Comparison of ENCODE assay signal across 2 cellular contexts in the genomic region with DNA sequence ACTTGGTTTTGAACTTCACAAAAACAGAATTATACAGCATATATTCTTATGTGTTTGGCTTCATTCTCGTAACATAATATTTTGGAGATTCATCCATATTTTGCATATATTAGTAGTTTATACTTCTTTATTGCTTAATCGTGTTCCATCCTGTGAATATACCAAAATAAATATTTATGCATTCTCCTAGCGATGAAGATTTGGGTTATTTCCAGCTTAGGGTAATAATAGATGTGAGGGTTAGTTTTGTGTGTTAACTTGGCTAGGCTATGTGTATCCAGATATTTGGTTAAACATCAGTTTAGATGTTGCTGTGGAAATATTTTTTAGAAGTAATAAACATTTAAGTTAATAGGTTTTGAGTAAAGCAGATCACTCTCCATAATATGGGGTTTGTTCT.
TF ChIP-seq lines count a peak whose summit lies in the region.

No MANE protein-coding gene starts in this region.

TF ChIP-seq in liver, 16 proteins besides CTCF, POLR2A, EP300 and RAD21:
- TF ChIP-seq FOXA2 (IDR thresholded peaks at IDR 0.05) (no peak), NR2F2 (IDR thresholded peaks at IDR 0.05) (no peak), TAF1 (conservative IDR thresholded peaks at IDR 0.05) (no peak), HNF4G (IDR thresholded peaks at IDR 0.05) (no peak), YY1 (IDR thresholded peaks at IDR 0.05) (no peak), GABPA (IDR thresholded peaks at IDR 0.05 in 1 of 2, conservative IDR thresholded peaks at IDR 0.05 in 1 of 2) (no peak), HNF4A (conservative IDR thresholded peaks at IDR 0.05) (no peak), EGR1 (IDR thresholded peaks at IDR 0.05; ENCODE audit: low read depth in 2 of 2) (no peak), SP1 (IDR thresholded peaks at IDR 0.05) (no peak), FOXA1 (IDR thresholded peaks at IDR 0.05) (no peak), JUND (IDR thresholded peaks at IDR 0.05) (no peak)
- TF ChIP-seq, protein P1, sequence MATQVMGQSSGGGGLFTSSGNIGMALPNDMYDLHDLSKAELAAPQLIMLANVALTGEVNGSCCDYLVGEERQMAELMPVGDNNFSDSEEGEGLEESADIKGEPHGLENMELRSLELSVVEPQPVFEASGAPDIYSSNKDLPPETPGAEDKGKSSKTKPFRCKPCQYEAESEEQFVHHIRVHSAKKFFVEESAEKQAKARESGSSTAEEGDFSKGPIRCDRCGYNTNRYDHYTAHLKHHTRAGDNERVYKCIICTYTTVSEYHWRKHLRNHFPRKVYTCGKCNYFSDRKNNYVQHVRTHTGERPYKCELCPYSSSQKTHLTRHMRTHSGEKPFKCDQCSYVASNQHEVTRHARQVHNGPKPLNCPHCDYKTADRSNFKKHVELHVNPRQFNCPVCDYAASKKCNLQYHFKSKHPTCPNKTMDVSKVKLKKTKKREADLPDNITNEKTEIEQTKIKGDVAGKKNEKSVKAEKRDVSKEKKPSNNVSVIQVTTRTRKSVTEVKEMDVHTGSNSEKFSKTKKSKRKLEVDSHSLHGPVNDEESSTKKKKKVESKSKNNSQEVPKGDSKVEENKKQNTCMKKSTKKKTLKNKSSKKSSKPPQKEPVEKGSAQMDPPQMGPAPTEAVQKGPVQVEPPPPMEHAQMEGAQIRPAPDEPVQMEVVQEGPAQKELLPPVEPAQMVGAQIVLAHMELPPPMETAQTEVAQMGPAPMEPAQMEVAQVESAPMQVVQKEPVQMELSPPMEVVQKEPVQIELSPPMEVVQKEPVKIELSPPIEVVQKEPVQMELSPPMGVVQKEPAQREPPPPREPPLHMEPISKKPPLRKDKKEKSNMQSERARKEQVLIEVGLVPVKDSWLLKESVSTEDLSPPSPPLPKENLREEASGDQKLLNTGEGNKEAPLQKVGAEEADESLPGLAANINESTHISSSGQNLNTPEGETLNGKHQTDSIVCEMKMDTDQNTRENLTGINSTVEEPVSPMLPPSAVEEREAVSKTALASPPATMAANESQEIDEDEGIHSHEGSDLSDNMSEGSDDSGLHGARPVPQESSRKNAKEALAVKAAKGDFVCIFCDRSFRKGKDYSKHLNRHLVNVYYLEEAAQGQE (IDR thresholded peaks at IDR 0.05) = no peak
- TF ChIP-seq, protein P2, sequence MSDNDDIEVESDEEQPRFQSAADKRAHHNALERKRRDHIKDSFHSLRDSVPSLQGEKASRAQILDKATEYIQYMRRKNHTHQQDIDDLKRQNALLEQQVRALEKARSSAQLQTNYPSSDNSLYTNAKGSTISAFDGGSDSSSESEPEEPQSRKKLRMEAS (IDR thresholded peaks at IDR 0.05) = no peak
- TF ChIP-seq, protein P3, sequence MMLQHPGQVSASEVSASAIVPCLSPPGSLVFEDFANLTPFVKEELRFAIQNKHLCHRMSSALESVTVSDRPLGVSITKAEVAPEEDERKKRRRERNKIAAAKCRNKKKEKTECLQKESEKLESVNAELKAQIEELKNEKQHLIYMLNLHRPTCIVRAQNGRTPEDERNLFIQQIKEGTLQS (IDR thresholded peaks at IDR 0.05) = no peak
- TF ChIP-seq, protein P4, sequence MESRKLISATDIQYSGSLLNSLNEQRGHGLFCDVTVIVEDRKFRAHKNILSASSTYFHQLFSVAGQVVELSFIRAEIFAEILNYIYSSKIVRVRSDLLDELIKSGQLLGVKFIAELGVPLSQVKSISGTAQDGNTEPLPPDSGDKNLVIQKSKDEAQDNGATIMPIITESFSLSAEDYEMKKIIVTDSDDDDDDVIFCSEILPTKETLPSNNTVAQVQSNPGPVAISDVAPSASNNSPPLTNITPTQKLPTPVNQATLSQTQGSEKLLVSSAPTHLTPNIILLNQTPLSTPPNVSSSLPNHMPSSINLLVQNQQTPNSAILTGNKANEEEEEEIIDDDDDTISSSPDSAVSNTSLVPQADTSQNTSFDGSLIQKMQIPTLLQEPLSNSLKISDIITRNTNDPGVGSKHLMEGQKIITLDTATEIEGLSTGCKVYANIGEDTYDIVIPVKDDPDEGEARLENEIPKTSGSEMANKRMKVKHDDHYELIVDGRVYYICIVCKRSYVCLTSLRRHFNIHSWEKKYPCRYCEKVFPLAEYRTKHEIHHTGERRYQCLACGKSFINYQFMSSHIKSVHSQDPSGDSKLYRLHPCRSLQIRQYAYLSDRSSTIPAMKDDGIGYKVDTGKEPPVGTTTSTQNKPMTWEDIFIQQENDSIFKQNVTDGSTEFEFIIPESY (IDR thresholded peaks at IDR 0.05) = no peak

TF ChIP-seq in HepG2, 621 proteins besides CTCF, POLR2A, EP300 and RAD21:
- TF ChIP-seq ZNF253 (CRISPR knock-in tag; IDR thresholded peaks at IDR 0.05; ENCODE audit: borderline replicate concordance) (no peak), MATR3 (CRISPR knock-in tag; IDR thresholded peaks at IDR 0.05) (no peak), PRPF4 (IDR thresholded peaks at IDR 0.05; ENCODE audit: low read depth, low read length, poor library complexity, severe bottlenecking) (no peak), STAG1 (CRISPR knock-in tag; IDR thresholded peaks at IDR 0.05) (no peak), ZNF614 (CRISPR knock-in tag; IDR thresholded peaks at IDR 0.05; ENCODE audit: borderline replicate concordance) (no peak), ZNF570 (CRISPR knock-in tag; IDR thresholded peaks at IDR 0.05; ENCODE audit: borderline replicate concordance) (no peak), HOXD1 (CRISPR knock-in tag; IDR thresholded peaks at IDR 0.05) (no peak)
